In the genomic region with DNA sequence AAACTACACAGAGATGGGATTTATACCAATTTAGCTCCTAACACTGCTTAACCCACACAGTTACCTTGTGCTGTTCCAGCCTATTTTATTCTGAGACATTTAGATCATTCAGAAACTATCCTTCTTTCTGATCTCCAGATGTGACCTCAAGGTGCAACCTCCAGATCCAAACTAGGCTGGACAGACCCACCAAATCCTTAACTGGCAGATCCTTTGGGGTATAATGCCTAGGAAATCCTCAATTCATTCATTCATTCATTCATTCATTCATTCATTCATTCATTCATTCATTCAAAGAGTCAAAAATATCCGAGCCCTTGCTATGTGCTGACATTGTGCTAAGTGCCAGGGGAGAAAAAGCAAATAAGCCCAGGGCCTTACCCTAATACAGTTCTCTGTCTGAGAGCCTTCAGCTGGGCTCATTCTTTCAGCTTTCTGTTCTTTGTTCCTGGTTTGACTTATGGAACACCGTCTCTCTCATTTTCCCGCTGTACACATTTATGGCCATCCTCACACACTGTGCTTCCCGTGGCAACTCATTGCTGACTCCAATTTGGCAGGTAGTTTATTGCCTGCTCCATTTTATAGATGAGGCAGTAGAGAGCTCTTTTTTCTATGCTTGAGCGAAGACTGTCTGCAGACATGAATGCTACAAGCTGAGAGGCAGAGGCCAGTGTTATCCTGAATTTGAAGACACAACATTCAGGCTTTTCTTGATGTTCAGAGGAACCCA, we compare ENCODE assay signal across 12 cellular contexts.
"Had no signal": no experiment of that assay in that cellular context is flagged by ENCODE, and none has a peak within 500 bp of the region (broad histone marks: within the 10 kb centered on the region; RNA-seq: fewer than 3 reads in every experiment).

No MANE protein-coding gene starts in this region.

- H3K27ac ChIP-seq: colonic mucosa, heart left ventricle, parathyroid adenoma, stomach, thoracic aorta had no signal

- DNase-seq: activated CD4-positive, alpha-beta memory T cell treated with anti-CD3 and anti-CD28 coated beads, Interleukin-2, amount 10 ng/mL, durations not matched to agents 7 days and 5 days; activated CD8-positive, alpha-beta memory T cell treated with anti-CD3 and anti-CD28 coated beads, Interleukin-2, amount 50 U/mL, for 48 hours; activated naive CD4-positive, alpha-beta T cell treated with anti-CD3 and anti-CD28 coated beads for 36 hours; colonic mucosa; effector CD4-positive, alpha-beta T cell; foreskin melanocyte; heart left ventricle; left ventricle myocardium superior; stomach; T-helper 9 cell had no signal

- H3K4me3 ChIP-seq: colonic mucosa, heart left ventricle, stomach, thoracic aorta had no signal

- ATAC-seq: heart left ventricle, left ventricle myocardium superior had no signal

- H3K36me3 ChIP-seq: colonic mucosa, heart left ventricle, stomach, thoracic aorta had no signal

- H3K27me3 ChIP-seq: colonic mucosa, stomach had no signal

- H3K9me3 ChIP-seq: colonic mucosa, heart left ventricle, stomach, thoracic aorta had no signal

- H3K4me1 ChIP-seq: colonic mucosa, heart left ventricle had no signal
